8 cellular contexts compared by ENCODE assay signal in the genomic region with DNA sequence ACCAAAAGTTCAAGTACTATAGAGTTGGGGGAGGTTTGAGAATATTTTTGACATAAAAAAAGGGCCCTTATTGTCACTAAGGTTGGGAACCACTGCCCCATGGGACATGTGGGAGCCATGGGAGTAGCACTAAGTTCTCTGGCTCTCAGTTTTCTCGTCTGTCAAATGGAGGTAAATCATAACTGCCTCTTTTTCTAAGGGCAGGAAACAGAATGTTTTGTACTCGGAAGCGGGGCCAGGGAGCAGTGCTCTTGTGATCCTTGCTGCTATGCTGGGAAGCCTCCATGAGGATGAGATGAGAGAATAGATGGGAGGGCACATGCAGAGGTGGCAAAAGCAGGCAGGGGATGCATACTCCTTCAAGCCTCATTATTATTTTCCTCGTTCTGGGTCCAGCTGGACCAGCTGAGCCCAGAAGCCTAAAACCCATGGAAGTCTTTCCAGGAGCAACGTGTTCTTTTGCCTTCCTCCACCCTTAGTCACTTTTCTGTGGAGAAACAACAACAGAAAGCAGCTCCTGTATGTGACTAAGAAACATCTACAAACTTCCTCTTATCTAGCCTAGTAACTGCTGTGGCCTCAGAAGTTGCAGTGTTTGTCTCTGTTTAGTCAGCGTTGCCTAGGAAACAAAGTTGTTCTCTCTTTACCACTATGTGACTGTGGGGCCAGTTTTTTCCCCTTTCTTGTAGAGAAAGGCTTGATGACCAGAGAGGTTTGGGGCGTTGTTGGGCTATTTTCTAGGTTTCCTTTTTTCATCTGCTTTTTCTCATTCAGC.
DNase-seq lines count a peak whose midpoint lies in the region; ATAC-seq and TF ChIP-seq lines count a peak whose summit lies in the region.

No MANE protein-coding gene starts in this region.

- H3K4me2 ChIP-seq in OCI-LY7 (ENCODE audit: low read length), result peak overlapping the region; percentile 69

- TF ChIP-seq CTCF in AG04449 (IDR thresholded peaks at IDR 0.05; ENCODE audit: insufficient read depth, low read length, missing control alignments) (no peak), OCI-LY7 (conservative IDR thresholded peaks at IDR 0.05; ENCODE audit: low read length) (no peak), right atrium auricular region (IDR thresholded peaks at IDR 0.05) (no peak)

- DNase-seq in AG04449 (ENCODE audit: low read depth, low spot score), result peak; percentile 77
- peak; percentile 73 for DNase-seq in OCI-LY7 (ENCODE audit: low spot score)
- DNase-seq in activated naive CD8-positive, alpha-beta T cell treated with anti-CD3 and anti-CD28 coated beads, Interleukin-2, amount 50 U/mL, for 24 hours, result peak; percentile 22
- no peak for DNase-seq in right atrium auricular region (ENCODE audit: low spot score)
- peak; percentile 90 for DNase-seq in skeletal muscle cell (ENCODE audit: low read depth)
- DNase-seq in NCI-H2029 treated with DMSO at 0.1 percent for 48 hours (lab: John Stamatoyannopoulos, UW), result no peak

- peak overlapping the region; percentile 74 for H3K4me3 Mint-ChIP-seq in activated naive CD8-positive, alpha-beta T cell treated with anti-CD3 and anti-CD28 coated beads, Interleukin-2, amount 50 U/mL, for 24 hours

- BruUV-seq in OCI-LY7 (replicated peaks; lab: Mats Ljungman, UMichigan), result no TSS peak

- H3K9me2 ChIP-seq in OCI-LY7 (ENCODE audit: insufficient read depth, low read length), result no peaks in the 10 kb centered on the region

- no peaks in the 10 kb centered on the region for H3K27me3 Mint-ChIP-seq in activated naive CD8-positive, alpha-beta T cell treated with anti-CD3 and anti-CD28 coated beads, Interleukin-2, amount 50 U/mL, for 24 hours

- H3K4me3 ChIP-seq in AG04449 (ENCODE audit: low read depth, low read length), result no peak overlapping the region
- peak overlapping the region; percentile 31 for H3K4me3 ChIP-seq in OCI-LY7 (ENCODE audit: low read depth, low read length, poor library complexity, severe bottlenecking)
- H3K4me3 ChIP-seq in right atrium auricular region, result no peak overlapping the region
- no peak overlapping the region for H3K4me3 ChIP-seq in skeletal muscle cell (ENCODE audit: low read depth, low read length)

- no peaks in the 10 kb centered on the region for H3K9me3 Mint-ChIP-seq in activated naive CD8-positive, alpha-beta T cell treated with anti-CD3 and anti-CD28 coated beads, Interleukin-2, amount 50 U/mL, for 24 hours

- H3K27ac ChIP-seq in OCI-LY7 (ENCODE audit: low read depth, low read length, poor library complexity, severe bottlenecking) (peak overlapping the region; percentile 51), right atrium auricular region (peak overlapping the region; percentile 91 to 93)

- H3K9me3 ChIP-seq in OCI-LY7 (ENCODE audit: low read length) (no peaks in the 10 kb centered on the region), right atrium auricular region (no peaks in the 10 kb centered on the region)

- H3K36me3 ChIP-seq in OCI-LY7 (ENCODE audit: insufficient read depth, low read length) (peaks cover 26% of the 10 kb centered on the region), right atrium auricular region (peaks cover 26% of the 10 kb centered on the region)

- H3K4me1 ChIP-seq in OCI-LY7 (ENCODE audit: insufficient read depth, low read length, poor library complexity, severe bottlenecking), result peaks cover 29% of the 10 kb centered on the region
- H3K4me1 ChIP-seq in right atrium auricular region, result peaks cover 0 to 20% of the 10 kb centered on the region in 2 donors

- H4K20me1 ChIP-seq in OCI-LY7 (ENCODE audit: insufficient read depth, low read length), result no peaks in the 10 kb centered on the region

- 0 out of 2 replicates have a peak, but pooled peaks cover 2% of the 10 kb centered on the region for H3K79me2 ChIP-seq in OCI-LY7 (ENCODE audit: insufficient read depth, low read depth, low read length)

- CTCF ChIA-PET in AG04449 (lab: Yijun Ruan, JAX), result interaction anchor here (12.7 kb wide), 1 partner anchor 37 kb away, joined by 116 read pairs; no protein-coding TSS in a partner anchor
- CTCF ChIA-PET in OCI-LY7 (lab: Charles Lee; ENCODE audit: unreplicated experiment), result interaction anchor here (0.6 kb wide), 1 partner anchor 35 kb away, joined by 3 read pairs; no protein-coding TSS in a partner anchor

- H3K27ac Mint-ChIP-seq in activated naive CD8-positive, alpha-beta T cell treated with anti-CD3 and anti-CD28 coated beads, Interleukin-2, amount 50 U/mL, for 24 hours, result peak overlapping the region; percentile 94

- peak; percentile 97 for ATAC-seq in GM18867 (IDR thresholded peaks at IDR 0.05; ENCODE audit: unreplicated experiment)
- peak; percentile 97 for ATAC-seq in HG03025 (IDR thresholded peaks at IDR 0.05; ENCODE audit: low FRiP score, unreplicated experiment)
- peak; percentile 92 for ATAC-seq in activated naive CD8-positive, alpha-beta T cell treated with anti-CD3 and anti-CD28 coated beads, Interleukin-2, amount 50 U/mL, for 24 hours

- intact Hi-C loops in OCI-LY7 (cut with micrococcal nuclease; ENCODE audit: unreplicated experiment), result no loop called here

- peak overlapping the region; percentile 85; the same call in 1 of the 2 replicates for H2AFZ ChIP-seq in OCI-LY7 (ENCODE audit: low read length)

- peaks cover 60% of the 10 kb centered on the region for H3K4me1 Mint-ChIP-seq in activated naive CD8-positive, alpha-beta T cell treated with anti-CD3 and anti-CD28 coated beads, Interleukin-2, amount 50 U/mL, for 24 hours

- H3K36me3 Mint-ChIP-seq in activated naive CD8-positive, alpha-beta T cell treated with anti-CD3 and anti-CD28 coated beads, Interleukin-2, amount 50 U/mL, for 24 hours (ENCODE audit: low read depth), result peaks cover 7% of the 10 kb centered on the region

- no peaks in the 10 kb centered on the region for H3K27me3 ChIP-seq in right atrium auricular region

- POLR2A ChIA-PET in AG04449 (lab: Yijun Ruan, JAX), result interaction anchor here (0.6 kb wide), 1 partner anchor 35 kb away, joined by 3 read pairs; no protein-coding TSS in a partner anchor
- POLR2A ChIA-PET in OCI-LY7 (lab: Charles Lee), result interaction anchor here (0.6 to 9.1 kb wide), 4 partner anchors 10 to 34 kb away, joined by 3 to 121 read pairs (median 4); no protein-coding TSS in a partner anchor

Comparison
In these comparisons a context has a peak if more than half of its experiments do, and no peak if none do; other contexts are left out.
1. DNase-seq: peak in AG04449 (single experiment), OCI-LY7 (single experiment), activated naive CD8-positive, alpha-beta T cell treated with anti-CD3 and anti-CD28 coated beads, Interleukin-2, amount 50 U/mL, for 24 hours (single experiment) and skeletal muscle cell (single experiment); none in right atrium auricular region (single experiment) and NCI-H2029 treated with DMSO at 0.1 percent for 48 hours (single experiment).
2. Peak in every context shown above with its lines, with median percentiles within 50 percentile points of each other: ATAC-seq.